In genomic region chr5:142820447-142820846, GRCh38 we compare ENCODE assay signal across 15 cellular contexts.
"Had no signal": no experiment of that assay in that cellular context is flagged by ENCODE, and none has a peak within 500 bp of the region (broad histone marks: within the 10 kb centered on the region; RNA-seq: fewer than 3 reads in every experiment).

No MANE protein-coding gene starts in this region.

- H3K9ac ChIP-seq: neural progenitor cell had no signal

- H3K27me3 ChIP-seq: ascending aorta, dorsolateral prefrontal cortex, esophagus muscularis mucosa, neural progenitor cell, ovary had no signal

- H3K27ac ChIP-seq: ascending aorta, dorsolateral prefrontal cortex, neural progenitor cell, ovary, thoracic aorta had no signal

- DNase-seq: activated B cell treated with CpG ODN at 0.5 μM for 24 hours; activated CD4-positive, alpha-beta T cell treated with anti-CD3 and anti-CD28 coated beads, Interleukin-2, amount 10 ng/mL, durations not matched to agents 7 days and 5 days; activated gamma-delta T cell treated with Interleukin-2 at 50 U/mL for 16 hours; activated naive CD8-positive, alpha-beta T cell treated with anti-CD3 and anti-CD28 coated beads, Interleukin-2, amount 50 U/mL, for 24 hours; activated T-cell treated with anti-CD3 and anti-CD28 coated beads, Interleukin-2, amount 50 U/mL, for 1 hour; dorsolateral prefrontal cortex; ovary; stimulated activated CD4-positive, alpha-beta T cell treated with anti-CD3 and anti-CD28 coated beads, Interleukin-15, amount 100 ng/mL, for 24 hours; stimulated activated CD4-positive, alpha-beta T cell treated with anti-CD3 and anti-CD28 coated beads, Interleukin-4, amount 100 ng/mL, for 24 hours; T-helper 2 cell had no signal

- H3K27me3 Mint-ChIP-seq: activated B cell treated with CpG ODN at 0.5 μM for 24 hours; activated CD4-positive, alpha-beta T cell treated with anti-CD3 and anti-CD28 coated beads, Interleukin-2, amount 10 ng/mL, durations not matched to agents 7 days and 5 days; activated naive CD8-positive, alpha-beta T cell treated with anti-CD3 and anti-CD28 coated beads, Interleukin-2, amount 50 U/mL, for 24 hours; stimulated activated naive CD8-positive, alpha-beta T cell treated with anti-CD3 and anti-CD28 coated beads, Interleukin-15, Interleukin-2, amounts not matched to agents 100 ng/mL and 50 ng/mL, for 24 hours had no signal

- H3K9me3 ChIP-seq: ascending aorta, ovary, thoracic aorta had no signal

- H3K27ac Mint-ChIP-seq: activated B cell treated with CpG ODN at 0.5 μM for 24 hours; activated CD4-positive, alpha-beta T cell treated with anti-CD3 and anti-CD28 coated beads, Interleukin-2, amount 10 ng/mL, durations not matched to agents 7 days and 5 days; neural progenitor cell; stimulated activated naive CD8-positive, alpha-beta T cell treated with anti-CD3 and anti-CD28 coated beads, Interleukin-15, Interleukin-2, amounts not matched to agents 100 ng/mL and 50 ng/mL, for 24 hours had no signal

- H3K4me3 Mint-ChIP-seq: activated B cell treated with CpG ODN at 0.5 μM for 24 hours; activated CD4-positive, alpha-beta T cell treated with anti-CD3 and anti-CD28 coated beads, Interleukin-2, amount 10 ng/mL, durations not matched to agents 7 days and 5 days; activated naive CD8-positive, alpha-beta T cell treated with anti-CD3 and anti-CD28 coated beads, Interleukin-2, amount 50 U/mL, for 24 hours; neural progenitor cell; stimulated activated naive CD8-positive, alpha-beta T cell treated with anti-CD3 and anti-CD28 coated beads, Interleukin-15, Interleukin-2, amounts not matched to agents 100 ng/mL and 50 ng/mL, for 24 hours had no signal

- H3K36me3 ChIP-seq: ascending aorta, esophagus muscularis mucosa, neural progenitor cell, ovary, thoracic aorta had no signal

- H3K9me3 Mint-ChIP-seq: activated B cell treated with CpG ODN at 0.5 μM for 24 hours; activated CD4-positive, alpha-beta T cell treated with anti-CD3 and anti-CD28 coated beads, Interleukin-2, amount 10 ng/mL, durations not matched to agents 7 days and 5 days; activated naive CD8-positive, alpha-beta T cell treated with anti-CD3 and anti-CD28 coated beads, Interleukin-2, amount 50 U/mL, for 24 hours had no signal

- H3K4me2 ChIP-seq: neural progenitor cell had no signal

- ATAC-seq: activated naive CD8-positive, alpha-beta T cell treated with anti-CD3 and anti-CD28 coated beads, Interleukin-2, amount 50 U/mL, for 24 hours had no signal

- H3K4me3 ChIP-seq: ascending aorta, dorsolateral prefrontal cortex, esophagus muscularis mucosa, neural progenitor cell, ovary, thoracic aorta had no signal
